ENCODE assay signal across 1 cellular context in genomic region chr4:37685726-37686372, GRCh38.
TF ChIP-seq lines count a peak whose summit lies in the region.

No MANE protein-coding gene starts in this region.

TF ChIP-seq in HepG2, 621 proteins besides CTCF, POLR2A, EP300 and RAD21 (continued from another document and continues in another):
- TF ChIP-seq DMTF1 (CRISPR knock-in tag; IDR thresholded peaks at IDR 0.05) = no peak
- no peak for TF ChIP-seq ZNF44 (CRISPR knock-in tag; IDR thresholded peaks at IDR 0.05)
- TF ChIP-seq ZFP90 (CRISPR knock-in tag; IDR thresholded peaks at IDR 0.05; ENCODE audit: borderline replicate concordance) = no peak; the same call in 1 of the 2 replicates
- TF ChIP-seq ZNF253 (CRISPR knock-in tag; IDR thresholded peaks at IDR 0.05; ENCODE audit: borderline replicate concordance) = peak; percentile 83; the same call in 1 of the 2 replicates
- TF ChIP-seq TSC22D2 (CRISPR knock-in tag; IDR thresholded peaks at IDR 0.05; ENCODE audit: borderline replicate concordance) = peak; percentile 44; the same call in 1 of the 2 replicates
- peak; percentile 52 for TF ChIP-seq YEATS4 (CRISPR knock-in tag; IDR thresholded peaks at IDR 0.05; ENCODE audit: borderline replicate concordance)
- no peak for TF ChIP-seq ZNF10 (CRISPR knock-in tag; IDR thresholded peaks at IDR 0.05; ENCODE audit: borderline replicate concordance, low read depth)
- TF ChIP-seq ZNF18 (CRISPR knock-in tag; IDR thresholded peaks at IDR 0.05; ENCODE audit: insufficient replicate concordance) = peak; percentile 36
- no peak for TF ChIP-seq TERF1 (CRISPR knock-in tag; IDR thresholded peaks at IDR 0.05)
- TF ChIP-seq KLF6 (CRISPR knock-in tag; IDR thresholded peaks at IDR 0.05) = no peak; the same call in 1 of the 2 replicates
- no peak for TF ChIP-seq PCBP1 (IDR thresholded peaks at IDR 0.05; ENCODE audit: borderline replicate concordance, low read depth, low read length)
- no peak for TF ChIP-seq ZNF557 (CRISPR knock-in tag; IDR thresholded peaks at IDR 0.05)
- TF ChIP-seq PHF5A (CRISPR knock-in tag; IDR thresholded peaks at IDR 0.05; ENCODE audit: low read depth, unreplicated experiment) = no peak
- no peak for TF ChIP-seq CHD4 (IDR thresholded peaks at IDR 0.05; ENCODE audit: borderline replicate concordance, low read length)
- TF ChIP-seq ATF5 (CRISPR knock-in tag; IDR thresholded peaks at IDR 0.05; ENCODE audit: low read depth) = no peak
- TF ChIP-seq ZBED4 (CRISPR knock-in tag; IDR thresholded peaks at IDR 0.05; ENCODE audit: borderline replicate concordance) = no peak
- TF ChIP-seq ZNF121 (CRISPR knock-in tag; IDR thresholded peaks at IDR 0.05) = no peak
- TF ChIP-seq REST (IDR thresholded peaks at IDR 0.05; ENCODE audit: borderline replicate concordance in 1 of 2, low read depth in 1 of 2, low read length in 2 of 2) = no peak
- TF ChIP-seq ZKSCAN1 (IDR thresholded peaks at IDR 0.05; ENCODE audit: low read length) = no peak
- no peak for TF ChIP-seq USF2 (IDR thresholded peaks at IDR 0.05; ENCODE audit: low read depth, low read length)
- no peak for TF ChIP-seq USF2 (CRISPR knock-in tag; IDR thresholded peaks at IDR 0.05; ENCODE audit: borderline replicate concordance)
- no peak for TF ChIP-seq ZNF318 (CRISPR knock-in tag; IDR thresholded peaks at IDR 0.05)
- peak; percentile 42; the same call in 1 of the 2 replicates for TF ChIP-seq HDAC1 (CRISPR knock-in tag; IDR thresholded peaks at IDR 0.05)
- no peak; the same call in 1 of the 2 replicates for TF ChIP-seq ZBTB38 (CRISPR knock-in tag; IDR thresholded peaks at IDR 0.05)
- no peak for TF ChIP-seq ZNF335 (CRISPR knock-in tag; IDR thresholded peaks at IDR 0.05)
